Comparison of ENCODE assay signal across 11 cellular contexts in genomic region chrX:13489451-13489850, GRCh38.
DNase-seq lines count a peak whose midpoint lies in the region; ATAC-seq and TF ChIP-seq lines count a peak whose summit lies in the region.
"Had no signal": no experiment of that assay in that cellular context is flagged by ENCODE, and none has a peak within 500 bp of the region (broad histone marks: within the 10 kb centered on the region; RNA-seq: fewer than 3 reads in every experiment).

No MANE protein-coding gene starts in this region.

- no peaks in the 10 kb centered on the region for H3K36me3 ChIP-seq in adrenal gland (replicated peaks in 1 of 2)

- TF ChIP-seq POLR2A in adrenal gland (IDR thresholded peaks at IDR 0.05) = no peak

- peak; percentile 44 for DNase-seq in Daoy (ENCODE audit: low read depth)
- DNase-seq in adrenal gland = peak; percentile 38 to 71 (median 63)
- DNase-seq in fibroblast of the aortic adventitia (ENCODE audit: low read depth) = peak; percentile 83
- DNase-seq in pulmonary artery endothelial cell (ENCODE audit: low read depth, low spot score) = peak; percentile 8
- DNase-seq in SW480 (ENCODE audit: low spot score) = no peak
- DNase-seq in MV-4-11 (lab: John Stamatoyannopoulos, UW) = no peak
- DNase-seq: NK-92 treated with Interleukin-12 subunit alpha and Interleukin-12 subunit beta, amount 100 ng/mL, for 24 hours had no signal

- H3K27ac ChIP-seq in adrenal gland = peak overlapping the region in 1 of 5 donors; percentile 84
- H3K27ac ChIP-seq: C4-2B had no signal

- H3K4me1 ChIP-seq in adrenal gland (replicated peaks in 1 of 2) = peaks cover 0 to 12% of the 10 kb centered on the region in 2 donors

- no peaks in the 10 kb centered on the region for H3K27me3 ChIP-seq in adrenal gland

- WGBS in adrenal gland, 4 donors = 46 to 58% (median 49%) methylated on average over 5 of the region's 5 CpGs

- H3K9me3 ChIP-seq in adrenal gland (replicated peaks in 1 of 3) = no peaks in the 10 kb centered on the region

- intact Hi-C loops in adrenal gland (cut with DNase I) = loop anchor here in 1 of 2 donors (5.0 kb wide), 1 partner anchor 517 kb away; no protein-coding TSS in a partner anchor

- ATAC-seq in HG03280 (IDR thresholded peaks at IDR 0.05; ENCODE audit: unreplicated experiment) (no peak), GM19395 (IDR thresholded peaks at IDR 0.05; ENCODE audit: unreplicated experiment) (no peak)

- TF ChIP-seq CTCF in adrenal gland (IDR thresholded peaks at IDR 0.05) (no peak), fibroblast of the aortic adventitia (IDR thresholded peaks at IDR 0.05; ENCODE audit: insufficient read depth, low read length) (no peak)

- no peak overlapping the region for H3K4me3 ChIP-seq in adrenal gland
- H3K4me3 ChIP-seq in fibroblast of the aortic adventitia (ENCODE audit: low read depth, low read length) = no peak overlapping the region
- H3K4me3 ChIP-seq: coronary artery had no signal

Comparison
In these comparisons a context has a peak if more than half of its experiments do, and no peak if none do; other contexts are left out.
1. DNase-seq: peak in Daoy (single experiment), adrenal gland (7 of 7), fibroblast of the aortic adventitia (single experiment) and pulmonary artery endothelial cell (single experiment); none in SW480 (single experiment) and MV-4-11 (single experiment).